In the genomic region with DNA sequence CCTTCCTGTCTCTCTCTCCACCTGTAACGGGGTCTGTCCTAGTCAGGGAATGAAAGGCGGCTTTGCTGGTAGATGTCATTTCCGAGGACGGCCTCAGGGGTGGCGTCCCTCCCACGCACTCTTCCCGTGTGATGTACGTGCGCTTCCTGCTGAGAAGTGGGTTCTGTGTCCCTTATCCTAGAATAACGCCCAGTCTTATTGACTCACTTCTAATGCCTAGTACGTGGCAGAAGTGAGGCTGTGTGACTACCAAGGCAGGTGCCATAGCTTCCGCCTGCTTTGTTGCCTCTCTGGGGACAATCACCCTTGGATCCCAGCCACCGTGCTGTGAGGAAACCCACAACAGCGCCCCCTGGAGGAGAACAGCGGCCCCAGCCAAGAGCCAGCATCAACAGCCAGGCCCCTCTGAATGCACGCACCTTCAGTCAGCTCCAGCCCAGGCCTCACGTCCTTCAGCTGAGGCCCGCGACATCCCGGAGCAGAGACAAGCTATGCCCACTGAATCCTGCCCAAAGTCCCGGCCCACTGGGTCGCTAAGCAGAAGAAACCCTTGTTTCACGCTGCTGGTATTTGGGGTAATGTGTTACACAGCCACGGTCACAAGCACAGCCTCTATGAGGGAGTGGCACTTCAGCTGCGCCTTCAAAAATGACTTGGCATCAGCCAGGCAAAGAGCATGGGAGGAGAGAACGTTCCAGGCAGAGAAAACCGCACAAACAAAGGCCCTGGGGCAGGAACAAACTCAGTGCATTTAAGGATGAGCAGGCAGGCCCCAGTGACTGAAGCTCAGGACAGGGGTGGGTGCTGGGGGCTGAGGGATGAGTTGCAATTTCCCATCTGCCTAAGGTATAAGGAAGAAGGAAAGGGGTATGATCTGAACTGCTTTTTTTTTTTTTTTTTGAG, we compare ENCODE assay signal across 8 cellular contexts.
DNase-seq lines count a peak whose midpoint lies in the region; ATAC-seq and TF ChIP-seq lines count a peak whose summit lies in the region.

No MANE protein-coding gene starts in this region.

- WGBS in gastroesophageal sphincter (ENCODE audit: low coverage in 1 of 2), 2 donors: 63% methylated on average over 9 to 15 of the region's 27 CpGs

- DNase-seq in activated gamma-delta T cell treated with Interleukin-2 at 50 U/mL for 16 hours (peak; percentile 45), activated gamma-delta T cell (lab: John Stamatoyannopoulos, UW) (no peak), RWPE2 (ENCODE audit: low spot score) (no peak), hypothalamus (lab: John Stamatoyannopoulos, UW) (peak in 26 of 51 donors; percentile 2 to 56 (median 14)), kidney glomerular epithelial cell (lab: John Stamatoyannopoulos, UW) (no peak)
- peak; percentile 84 for DNase-seq in activated effector memory CD4-positive, alpha-beta T cell treated with anti-CD3 and anti-CD28 coated beads, Interleukin-2, amount 50 U/mL, for 16 hours
- peak; percentile 5 to 50 for DNase-seq in stimulated activated CD4-positive, alpha-beta T cell treated with anti-CD3 and anti-CD28 coated beads, Interleukin-4, amount 100 ng/mL, for 4 hours

- ATAC-seq in RWPE2 (ENCODE audit: low read depth) (0 out of 3 replicates have a peak, but pooled peaks have one; percentile 8), gastroesophageal sphincter (no peak)

- H3K4me3 ChIP-seq in RWPE2 (ENCODE audit: severe bottlenecking): no peak overlapping the region
- H3K4me3 ChIP-seq in gastroesophageal sphincter: no peak overlapping the region

- peaks cover 4% of the 10 kb centered on the region for H3K9me3 ChIP-seq in RWPE2 (ENCODE audit: severe bottlenecking)
- no peaks in the 10 kb centered on the region for H3K9me3 ChIP-seq in gastroesophageal sphincter

- no peaks in the 10 kb centered on the region for H3K4me1 ChIP-seq in RWPE2 (ENCODE audit: insufficient read depth, poor library complexity, severe bottlenecking)
- H3K4me1 ChIP-seq in gastroesophageal sphincter: no peaks in the 10 kb centered on the region

- TF ChIP-seq CTCF in RWPE2 (IDR thresholded peaks at IDR 0.05; ENCODE audit: poor library complexity, severe bottlenecking): peak; percentile 80
- TF ChIP-seq CTCF in gastroesophageal sphincter (IDR thresholded peaks at IDR 0.05): peak in 1 of 4 experiments; percentile 37

- no peaks in the 10 kb centered on the region for H3K27me3 ChIP-seq in RWPE2 (ENCODE audit: insufficient read depth, poor library complexity, severe bottlenecking)
- H3K27me3 ChIP-seq in gastroesophageal sphincter: peaks cover 44% of the 10 kb centered on the region

- TF ChIP-seq POLR2A in gastroesophageal sphincter (IDR thresholded peaks at IDR 0.05): no peak

- H3K27ac ChIP-seq in RWPE2 (ENCODE audit: poor library complexity, severe bottlenecking) (no peak overlapping the region), gastroesophageal sphincter (no peak overlapping the region)

- TF ChIP-seq EP300 in gastroesophageal sphincter (IDR thresholded peaks at IDR 0.05): no peak

- H3K36me3 ChIP-seq in RWPE2 (ENCODE audit: low read depth) (no peaks in the 10 kb centered on the region), gastroesophageal sphincter (no peaks in the 10 kb centered on the region)

Comparison
In these comparisons a context has a peak if more than half of its experiments do, and no peak if none do; other contexts are left out.
1. DNase-seq: peak in activated gamma-delta T cell treated with Interleukin-2 at 50 U/mL for 16 hours (single experiment), activated effector memory CD4-positive, alpha-beta T cell treated with anti-CD3 and anti-CD28 coated beads, Interleukin-2, amount 50 U/mL, for 16 hours (single experiment), hypothalamus (26 of 51) and stimulated activated CD4-positive, alpha-beta T cell treated with anti-CD3 and anti-CD28 coated beads, Interleukin-4, amount 100 ng/mL, for 4 hours (2 of 2); none in activated gamma-delta T cell (single experiment), RWPE2 (single experiment) and kidney glomerular epithelial cell (single experiment).